21 cellular contexts compared by ENCODE assay signal in genomic region chr11:117412176-117412575, GRCh38.
"Had no signal": no experiment of that assay in that cellular context is flagged by ENCODE, and none has a peak within 500 bp of the region (broad histone marks: within the 10 kb centered on the region; RNA-seq: fewer than 3 reads in every experiment).

No MANE protein-coding gene starts in this region.

- DNase-seq: activated CD4-positive, alpha-beta memory T cell treated with anti-CD3 and anti-CD28 coated beads for 36 hours; activated CD4-positive, alpha-beta T cell treated with anti-CD3 and anti-CD28 coated beads, Interleukin-2, amount 10 ng/mL, durations not matched to agents 7 days and 5 days; activated CD4-positive, CD25-positive, alpha-beta regulatory T cell; activated CD8-positive, alpha-beta memory T cell treated with anti-CD3 and anti-CD28 coated beads for 24 hours; activated naive CD4-positive, alpha-beta T cell; activated T-cell treated with anti-CD3 and anti-CD28 coated beads, Interleukin-2, amount 50 U/mL, for 72 hours; central memory CD4-positive, alpha-beta T cell; Karpas-422; NCI-H1105 treated with DMSO at 0.1 percent for 48 hours; NCI-H146; NCI-H187 treated with DMSO at 0.1 percent for 48 hours; NCI-H2081 treated with DMSO at 0.1 percent for 48 hours; NCI-H446; NCI-H524; SHP77; T-helper 9 cell had no signal

- H3K9me3 Mint-ChIP-seq: activated CD4-positive, alpha-beta memory T cell treated with anti-CD3 and anti-CD28 coated beads for 36 hours; activated CD4-positive, alpha-beta T cell treated with anti-CD3 and anti-CD28 coated beads, Interleukin-2, amount 10 ng/mL, durations not matched to agents 7 days and 5 days; activated naive CD4-positive, alpha-beta T cell treated with anti-CD3 and anti-CD28 coated beads, Interleukin-2, amount 50 U/mL, for 24 hours; activated T-cell treated with anti-CD3 and anti-CD28 coated beads, Interleukin-2, amount 50 U/mL, for 72 hours; T-helper 1 cell treated with Interleukin-12 subunit alpha and Interleukin-12 subunit beta and Interleukin-4 antibody, amounts not matched to agents 30 μg/mL and 1 μg/mL, for 36 hours had no signal

- H3K4me3 ChIP-seq: K562 had no signal

- FAIRE-seq: bronchial epithelial cell, K562, RCC 7860 had no signal

- H3K27me3 Mint-ChIP-seq: activated CD4-positive, alpha-beta memory T cell treated with anti-CD3 and anti-CD28 coated beads for 36 hours; activated CD4-positive, alpha-beta T cell treated with anti-CD3 and anti-CD28 coated beads, Interleukin-2, amount 10 ng/mL, durations not matched to agents 7 days and 5 days; activated naive CD4-positive, alpha-beta T cell treated with anti-CD3 and anti-CD28 coated beads, Interleukin-2, amount 50 U/mL, for 24 hours had no signal

- H3K4me3 Mint-ChIP-seq: activated CD4-positive, alpha-beta memory T cell treated with anti-CD3 and anti-CD28 coated beads for 36 hours; activated CD4-positive, alpha-beta T cell treated with anti-CD3 and anti-CD28 coated beads, Interleukin-2, amount 10 ng/mL, durations not matched to agents 7 days and 5 days; activated naive CD4-positive, alpha-beta T cell treated with anti-CD3 and anti-CD28 coated beads, Interleukin-2, amount 50 U/mL, for 24 hours; activated T-cell treated with anti-CD3 and anti-CD28 coated beads, Interleukin-2, amount 50 U/mL, for 72 hours; T-helper 1 cell treated with Interleukin-12 subunit alpha and Interleukin-12 subunit beta and Interleukin-4 antibody, amounts not matched to agents 30 μg/mL and 1 μg/mL, for 36 hours had no signal

- H3K27ac Mint-ChIP-seq: activated CD4-positive, alpha-beta memory T cell treated with anti-CD3 and anti-CD28 coated beads for 36 hours; activated CD4-positive, alpha-beta T cell treated with anti-CD3 and anti-CD28 coated beads, Interleukin-2, amount 10 ng/mL, durations not matched to agents 7 days and 5 days; activated naive CD4-positive, alpha-beta T cell treated with anti-CD3 and anti-CD28 coated beads, Interleukin-2, amount 50 U/mL, for 24 hours; activated T-cell treated with anti-CD3 and anti-CD28 coated beads, Interleukin-2, amount 50 U/mL, for 72 hours; T-helper 1 cell treated with Interleukin-12 subunit alpha and Interleukin-12 subunit beta and Interleukin-4 antibody, amounts not matched to agents 30 μg/mL and 1 μg/mL, for 36 hours had no signal

- H3K4me1 Mint-ChIP-seq: activated CD4-positive, alpha-beta T cell treated with anti-CD3 and anti-CD28 coated beads, Interleukin-2, amount 10 ng/mL, durations not matched to agents 7 days and 5 days; activated naive CD4-positive, alpha-beta T cell treated with anti-CD3 and anti-CD28 coated beads, Interleukin-2, amount 50 U/mL, for 24 hours had no signal

- ATAC-seq: activated T-cell treated with anti-CD3 and anti-CD28 coated beads, Interleukin-2, amount 50 U/mL, for 72 hours; K562 had no signal
